Comparison of ENCODE assay signal across 1 cellular context in the genomic region with DNA sequence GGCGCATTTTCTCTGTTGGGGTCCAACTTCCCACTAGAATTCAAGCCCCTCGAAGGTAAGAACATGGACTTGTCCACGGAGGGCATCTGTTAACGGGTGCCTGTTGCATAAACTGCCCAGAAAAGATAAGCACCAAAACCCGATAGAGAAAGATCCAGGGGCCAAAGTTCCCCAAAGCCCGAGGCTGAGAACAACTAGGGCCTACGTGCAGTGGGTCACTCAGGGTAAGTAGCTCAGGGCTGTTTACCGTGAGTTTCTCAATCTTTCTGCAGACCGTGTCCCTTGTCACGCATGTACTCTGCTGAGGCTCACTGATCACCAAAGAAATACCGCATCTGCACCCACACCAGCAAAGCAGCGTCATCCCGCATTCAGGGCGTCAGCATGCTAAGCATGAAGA.
TF ChIP-seq lines count a peak whose summit lies in the region.

No MANE protein-coding gene starts in this region.

TF ChIP-seq in HepG2, 621 proteins besides CTCF, POLR2A, EP300 and RAD21 (continued from another document):
- TF ChIP-seq, protein P1, sequence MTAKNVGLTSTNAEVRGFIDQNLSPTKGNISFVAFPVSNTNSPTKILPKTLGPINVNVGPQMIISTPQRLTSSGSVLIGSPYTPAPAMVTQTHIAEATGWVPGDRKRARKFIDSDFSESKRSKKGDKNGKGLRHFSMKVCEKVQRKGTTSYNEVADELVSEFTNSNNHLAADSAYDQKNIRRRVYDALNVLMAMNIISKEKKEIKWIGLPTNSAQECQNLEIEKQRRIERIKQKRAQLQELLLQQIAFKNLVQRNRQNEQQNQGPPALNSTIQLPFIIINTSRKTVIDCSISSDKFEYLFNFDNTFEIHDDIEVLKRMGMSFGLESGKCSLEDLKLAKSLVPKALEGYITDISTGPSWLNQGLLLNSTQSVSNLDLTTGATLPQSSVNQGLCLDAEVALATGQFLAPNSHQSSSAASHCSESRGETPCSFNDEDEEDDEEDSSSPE (CRISPR knock-in tag; IDR thresholded peaks at IDR 0.05), result peak; percentile 44; the same call in 1 of the 2 replicates
- TF ChIP-seq ZNF605 (CRISPR knock-in tag; IDR thresholded peaks at IDR 0.05) (0 out of 2 replicates have a peak, but pooled peaks have one; percentile 61), HDAC2 (CRISPR knock-in tag; IDR thresholded peaks at IDR 0.05) (peak; percentile 37; the same call in 1 of the 2 replicates), FOXK1 (CRISPR knock-in tag; IDR thresholded peaks at IDR 0.05; ENCODE audit: borderline replicate concordance, low read depth) (peak; percentile 38; the same call in 1 of the 2 replicates), ZBTB7A (CRISPR knock-in tag; IDR thresholded peaks at IDR 0.05) (0 out of 2 replicates have a peak, but pooled peaks have one; percentile 31), SPEN (CRISPR knock-in tag; IDR thresholded peaks at IDR 0.05; ENCODE audit: low read depth) (peak; percentile 66; the same call in 1 of the 2 replicates), ZMYM2 (CRISPR knock-in tag; IDR thresholded peaks at IDR 0.05) (0 out of 2 replicates have a peak, but pooled peaks have one; percentile 56)
